8 cellular contexts compared by ENCODE assay signal in the genomic region with DNA sequence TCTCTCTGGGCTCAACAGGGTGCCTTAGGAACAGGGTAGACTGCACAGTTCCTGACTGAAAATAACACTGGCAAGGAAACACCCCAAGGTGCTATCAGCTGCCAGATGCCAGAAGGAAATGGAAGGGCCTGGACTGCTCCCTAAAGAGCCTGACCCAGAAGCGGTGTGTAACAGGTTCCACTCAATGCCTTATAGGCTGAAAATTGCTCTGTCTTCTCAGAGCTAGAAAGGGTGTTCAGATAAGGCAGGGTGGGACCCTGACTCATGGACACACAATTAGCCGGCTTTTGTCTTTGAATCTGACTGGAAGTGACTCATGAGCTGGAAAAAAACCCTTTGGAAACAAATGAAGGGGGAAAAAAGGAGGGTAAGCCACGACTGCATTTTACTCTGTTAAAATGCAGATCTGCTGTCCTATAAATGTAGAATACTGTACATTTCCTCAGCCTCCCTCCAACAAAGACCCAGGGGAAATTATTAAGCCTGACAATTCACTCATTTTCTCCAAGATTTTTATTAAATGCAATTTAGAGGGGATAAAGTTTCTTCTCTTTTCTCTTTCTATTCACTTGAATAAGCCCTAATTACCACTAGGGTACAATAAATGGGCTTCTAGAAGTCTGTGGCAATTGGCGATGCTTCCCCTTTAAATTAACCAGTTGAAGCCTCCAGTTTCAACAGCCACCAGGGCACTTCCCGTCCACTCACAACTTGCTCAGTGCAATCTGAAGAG.
DNase-seq lines count a peak whose midpoint lies in the region; ATAC-seq and TF ChIP-seq lines count a peak whose summit lies in the region.

No MANE protein-coding gene starts in this region.

- DNase-seq in COR-L47 (lab: John Stamatoyannopoulos, UW), result peak; percentile 41
- peak; percentile 71 for DNase-seq in RWPE2 (ENCODE audit: low spot score)
- peak; percentile 83 to 94 for DNase-seq in cardiac fibroblast (ENCODE audit: low read depth in 2 of 2)
- DNase-seq in left lung, result peak in 1 of 2 donors; percentile 42
- DNase-seq in superior temporal gyrus (ENCODE audit: extremely low spot score), result peak; percentile 40
- no peak for DNase-seq in activated gamma-delta T cell (lab: John Stamatoyannopoulos, UW)

- TF ChIP-seq CTCF in RWPE2 (IDR thresholded peaks at IDR 0.05; ENCODE audit: poor library complexity, severe bottlenecking), result no peak
- no peak for TF ChIP-seq CTCF in cardiac fibroblast (IDR thresholded peaks at IDR 0.05; ENCODE audit: low read depth, low read length)
- TF ChIP-seq CTCF in left lung (IDR thresholded peaks at IDR 0.05), result no peak

- ATAC-seq in HG03354 (IDR thresholded peaks at IDR 0.05; ENCODE audit: poor library complexity, severe bottlenecking, unreplicated experiment) (peak; percentile 32), RWPE2 (ENCODE audit: low read depth) (peak; percentile 79), left lung (peak; percentile 32), GM21737 (IDR thresholded peaks at IDR 0.05; ENCODE audit: unreplicated experiment) (no peak)

- H3K4me3 ChIP-seq in RWPE2 (ENCODE audit: severe bottlenecking) (no peak overlapping the region), cardiac fibroblast (replicated peaks in 1 of 2; ENCODE audit: low read depth in 2 of 2, low read length in 2 of 2) (peak overlapping the region in 1 of 2 donors; percentile 30), left lung (peak overlapping the region in 1 of 2 donors; percentile 41)

- H3K9me3 ChIP-seq in RWPE2 (ENCODE audit: severe bottlenecking), result no peaks in the 10 kb centered on the region
- no peaks in the 10 kb centered on the region for H3K9me3 ChIP-seq in left lung

- H3K4me1 ChIP-seq in RWPE2 (ENCODE audit: insufficient read depth, poor library complexity, severe bottlenecking) (peaks cover 41% of the 10 kb centered on the region), left lung (peaks cover 32 to 69% of the 10 kb centered on the region in 2 donors)

- intact Hi-C loops in left lung (cut with DNase I), result loop anchor here in 1 of 2 donors (2.0 kb wide), 1 partner anchor 307 kb away; no protein-coding TSS in a partner anchor

- H3K36me3 ChIP-seq in RWPE2 (ENCODE audit: low read depth) (no peaks in the 10 kb centered on the region), left lung (no peaks in the 10 kb centered on the region)

- H3K27ac ChIP-seq in RWPE2 (ENCODE audit: poor library complexity, severe bottlenecking) (peak overlapping the region; percentile 94), left lung (peak overlapping the region; percentile 81 to 96)

- H3K27me3 ChIP-seq in RWPE2 (ENCODE audit: insufficient read depth, poor library complexity, severe bottlenecking) (no peaks in the 10 kb centered on the region), left lung (no peaks in the 10 kb centered on the region)
